Comparison of ENCODE assay signal across 21 cellular contexts in genomic region chrX:16101581-16101980, GRCh38. TPM values are rescaled to one million over a fixed set of nuclear protein-coding genes. Genes with fewer than 3 reads are reported as not detected.
DNase-seq lines count a peak whose midpoint lies in the region; ATAC-seq and TF ChIP-seq lines count a peak whose summit lies in the region.
"Had no signal": no experiment of that assay in that cellular context is flagged by ENCODE, and none has a peak within 500 bp of the region (broad histone marks: within the 10 kb centered on the region; RNA-seq: fewer than 3 reads in every experiment).

No MANE protein-coding gene starts in this region.

- H3K9me3 Mint-ChIP-seq in CD14-positive monocyte (peaks cover 0 to 11% (median 6%) of the 10 kb centered on the region in 7 donors), GM23338 (no peaks in the 10 kb centered on the region), endodermal cell (peaks cover 12% of the 10 kb centered on the region), Calu3 (ENCODE audit: low read depth, unreplicated experiment) (no peaks in the 10 kb centered on the region)
- H3K9me3 Mint-ChIP-seq: CD4-positive, alpha-beta T cell; HFFc6 had no signal

- peak overlapping the region; percentile 72 to 98 (median 91) for H3K27ac Mint-ChIP-seq in CD14-positive monocyte
- H3K27ac Mint-ChIP-seq in GM23338 = peak overlapping the region; percentile 4; the same call in 1 of the 2 replicates
- peak overlapping the region; percentile 6 for H3K27ac Mint-ChIP-seq in endodermal cell
- no peak overlapping the region for H3K27ac Mint-ChIP-seq in Calu3 (ENCODE audit: unreplicated experiment)
- H3K27ac Mint-ChIP-seq: B cell; CD4-positive, alpha-beta T cell; HFFc6 had no signal

- CTCF ChIA-PET in Calu3 (lab: Charles Lee) = no interaction called here

- 80 to 82% methylated on average over 1 to 2 of the region's 2 CpGs for WGBS in endodermal cell (ENCODE audit: insufficient coverage in 1 of 2, insufficient read length in 1 of 2), 2 experiments

- peaks cover 48% of the 10 kb centered on the region for H3K4me1 Mint-ChIP-seq in CD14-positive monocyte
- H3K4me1 Mint-ChIP-seq in GM23338 = peaks cover 7% of the 10 kb centered on the region; the same call in 2 of the 3 replicates
- peaks cover 54% of the 10 kb centered on the region for H3K4me1 Mint-ChIP-seq in endodermal cell
- H3K4me1 Mint-ChIP-seq in Calu3 (ENCODE audit: low read depth, unreplicated experiment) = no peaks in the 10 kb centered on the region
- H3K4me1 Mint-ChIP-seq: CD8-positive, alpha-beta memory T cell had no signal

- H3K27ac ChIP-seq in GM23338 (ENCODE audit: low read depth) = no peak overlapping the region
- H3K27ac ChIP-seq in VCaP = peak overlapping the region; percentile 50; the same call in 1 of the 2 replicates
- no peak overlapping the region for H3K27ac ChIP-seq in endodermal cell (ENCODE audit: low read depth, low read length)
- H3K27ac ChIP-seq: 22Rv1, BLaER1 had no signal

- peaks cover 5% of the 10 kb centered on the region; the same call in 1 of the 2 replicates for H3K9me2 ChIP-seq in GM23338 (ENCODE audit: insufficient read depth)

- peaks cover 9% of the 10 kb centered on the region for H3K9me3 ChIP-seq in endodermal cell (ENCODE audit: control insufficient read depth, low read length)
- H3K9me3 ChIP-seq: BLaER1, HAP-1 had no signal

- no peaks in the 10 kb centered on the region for H3K27me3 ChIP-seq in GM23338 (ENCODE audit: insufficient read depth)
- no peaks in the 10 kb centered on the region for H3K27me3 ChIP-seq in endodermal cell (ENCODE audit: control insufficient read depth, insufficient read depth, low read length, poor library complexity, severe bottlenecking)

- no peaks in the 10 kb centered on the region for H3K36me3 ChIP-seq in GM23338 (ENCODE audit: insufficient read depth)
- peaks cover 3% of the 10 kb centered on the region for H3K36me3 ChIP-seq in endodermal cell (ENCODE audit: control insufficient read depth, insufficient read depth, low read length)
- H3K36me3 ChIP-seq: BLaER1, HAP-1 had no signal

- H2AFZ ChIP-seq in GM23338 = no peak overlapping the region

- no peaks in the 10 kb centered on the region for H4K20me1 ChIP-seq in GM23338 (replicated peaks; ENCODE audit: insufficient read depth)
- H4K20me1 ChIP-seq: BLaER1 had no signal

- no TSS peak for BruUV-seq in Calu3 (replicated peaks; lab: Mats Ljungman, UMichigan)

- DNase-seq in CD14-positive monocyte (ENCODE audit: low spot score) (no peak), GM23338 (ENCODE audit: low spot score) (no peak), endodermal cell (no peak), Calu3 (no peak), NCI-H2171 (lab: John Stamatoyannopoulos, UW) (no peak)
- no peak for DNase-seq in effector CD4-positive, alpha-beta T cell
- DNase-seq: CD4-positive, alpha-beta T cell; CD8-positive, alpha-beta memory T cell; DMS53; DMS79 treated with DMSO at 0.1 percent for 48 hours; GF-D8; GOT3; HFFc6 had no signal

- no peak overlapping the region for H3K9ac ChIP-seq in endodermal cell (ENCODE audit: extremely low read depth, low read length, poor library complexity, severe bottlenecking)
- H3K9ac ChIP-seq: BLaER1 had no signal

- intact Hi-C loops in CD14-positive monocyte (cut with micrococcal nuclease) = no loop called here
- intact Hi-C loops in Calu3 (cut with micrococcal nuclease; ENCODE audit: unreplicated experiment) = no loop called here

- H3F3A ChIP-seq in GM23338 (replicated peaks; ENCODE audit: low read depth) = no peaks in the 10 kb centered on the region

- ATAC-seq in GM23338 = no peak
- no peak for ATAC-seq in HG03432 (IDR thresholded peaks at IDR 0.05; ENCODE audit: unreplicated experiment)

- no peak overlapping the region for H3K4me3 ChIP-seq in GM23338
- H3K4me3 ChIP-seq in endodermal cell (ENCODE audit: low read length) = no peak overlapping the region
- H3K4me3 ChIP-seq: BLaER1, HAP-1 had no signal

- H3K79me2 ChIP-seq in GM23338 (replicated peaks; ENCODE audit: insufficient read depth) = no peaks in the 10 kb centered on the region

- H3K4me3 Mint-ChIP-seq in CD14-positive monocyte = no peak overlapping the region
- no peak overlapping the region for H3K4me3 Mint-ChIP-seq in GM23338
- no peak overlapping the region for H3K4me3 Mint-ChIP-seq in endodermal cell
- H3K4me3 Mint-ChIP-seq in Calu3 (ENCODE audit: low read depth, unreplicated experiment) = no peak overlapping the region
- H3K4me3 Mint-ChIP-seq: B cell; CD4-positive, alpha-beta T cell; CD8-positive, alpha-beta memory T cell; HFFc6 had no signal

- H3K27me3 Mint-ChIP-seq in CD14-positive monocyte (ENCODE audit: low read depth in 3 of 3) = peaks cover 0 to 29% (median 0%) of the 10 kb centered on the region in 3 donors
- peaks cover 2% of the 10 kb centered on the region for H3K27me3 Mint-ChIP-seq in GM23338 (ENCODE audit: insufficient read depth, low read depth, poor library complexity)
- no peaks in the 10 kb centered on the region for H3K27me3 Mint-ChIP-seq in endodermal cell (ENCODE audit: insufficient read depth)
- no peaks in the 10 kb centered on the region for H3K27me3 Mint-ChIP-seq in Calu3 (ENCODE audit: unreplicated experiment)
- H3K27me3 Mint-ChIP-seq: B cell had no signal

- no peak overlapping the region for H3K4me2 ChIP-seq in GM23338
- H3K4me2 ChIP-seq: BLaER1 had no signal

- no peak for TF ChIP-seq CTCF in CD14-positive monocyte (IDR thresholded peaks at IDR 0.05)
- TF ChIP-seq CTCF in GM23338 (conservative IDR thresholded peaks at IDR 0.05; ENCODE audit: low read depth in 2 of 2) = no peak
- no peak for TF ChIP-seq CTCF in VCaP (conservative IDR thresholded peaks at IDR 0.05)
- TF ChIP-seq CTCF in endodermal cell (conservative IDR thresholded peaks at IDR 0.05) = no peak
- no peak for TF ChIP-seq CTCF in Calu3 (IDR thresholded peaks at IDR 0.05; ENCODE audit: unreplicated experiment)

- H3K36me3 Mint-ChIP-seq in CD14-positive monocyte (peaks cover 0 to 2% of the 10 kb centered on the region in 2 donors), GM23338 (ENCODE audit: low read depth) (peaks cover 3% of the 10 kb centered on the region; the same call in 1 of the 3 replicates), endodermal cell (ENCODE audit: low read depth) (no peaks in the 10 kb centered on the region), Calu3 (ENCODE audit: insufficient read depth, unreplicated experiment) (no peaks in the 10 kb centered on the region)
- H3K36me3 Mint-ChIP-seq: CD8-positive, alpha-beta memory T cell had no signal

- H3K4me1 ChIP-seq in GM23338 (ENCODE audit: insufficient read depth) (no peaks in the 10 kb centered on the region), endodermal cell (ENCODE audit: control insufficient read depth, insufficient read depth, low read length) (no peaks in the 10 kb centered on the region)
- H3K4me1 ChIP-seq: BLaER1 had no signal

TF ChIP-seq in GM23338, 12 proteins besides CTCF, POLR2A, EP300 and RAD21 (continues in another document):
- TF ChIP-seq POLR2AphosphoS5 (IDR thresholded peaks at IDR 0.05; ENCODE audit: low read depth) = no peak

RNA-seq across cellular contexts. Expression of gene GRPR, which starts 21.8 kb away (rescaled TPM):
- polyA plus RNA-seq in CD14-positive monocyte (under 1 TPM; 0.35 to 0.46 TPM), GM23338 (2016; fragmentation: Nextera tagmentation; extraction: Ambion mirVana) (9.5 and 13.4 TPM in 2 replicates)
- 14.3 and 16.5 TPM in 2 replicates for total RNA-seq in GM23338 (2014; rRNA removed; shearing (Covaris generic))
- total RNA-seq in endodermal cell (10 to 100 TPM; 20.8 to 63.1 TPM), Calu3 (2022) (0.32 and 0.85 TPM in 2 replicates)
- polyA plus RNA-seq in endodermal cell (2013, experiment 1 of 2) = 2.9 TPM
- polyA plus RNA-seq in endodermal cell (2013, experiment 2 of 2) = 3.6 TPM
- total RNA-seq: Daoy, G401 had no signal
- polyA plus RNA-seq: CD8-positive, alpha-beta memory T cell had no signal
